ENCODE assay signal across 8 cellular contexts in the genomic region with DNA sequence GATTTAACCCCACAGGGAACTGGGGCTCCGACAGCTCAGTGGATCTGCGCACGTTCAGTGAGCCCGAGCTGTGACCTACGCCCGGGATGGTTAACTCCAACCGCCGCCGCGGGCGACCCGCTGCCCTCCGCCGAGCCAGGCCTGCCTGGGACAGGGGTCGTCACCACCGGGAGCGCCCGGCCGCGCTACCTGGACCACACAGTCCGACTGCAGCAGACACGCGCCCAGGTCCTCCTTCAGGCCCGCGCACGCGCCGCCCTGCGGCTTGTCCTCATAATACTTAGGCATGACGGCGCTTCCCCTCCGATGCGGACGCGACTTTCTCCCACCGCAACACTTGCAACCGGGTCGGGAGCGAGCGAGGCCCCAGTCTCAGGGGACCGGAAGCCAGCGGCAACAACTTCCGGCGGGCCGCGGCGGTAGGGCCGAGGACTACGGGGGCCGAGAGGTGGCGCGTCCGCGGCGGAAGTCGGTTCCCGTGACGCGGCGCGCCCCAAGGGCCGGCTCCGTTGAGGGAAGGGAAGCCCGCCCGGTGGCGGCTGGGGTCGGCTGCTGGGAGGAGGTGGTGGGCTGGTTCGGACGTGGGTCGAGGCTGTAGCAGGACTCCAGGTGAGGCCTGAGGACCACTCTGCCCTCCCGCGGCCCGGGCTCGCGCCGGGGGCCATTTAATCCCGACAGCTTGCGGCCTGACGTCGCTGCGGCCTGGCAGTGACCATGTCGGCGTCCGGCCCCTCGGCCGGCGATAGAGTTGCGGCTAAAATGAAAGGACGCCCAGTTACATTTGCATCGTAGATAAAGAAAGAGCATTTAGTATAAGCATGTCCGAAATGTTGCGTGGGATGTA.
A peak's percentile ranks its signal among the peaks of the same experiment; 100 is the strongest.
DNase-seq lines count a peak whose midpoint lies in the region; ATAC-seq and TF ChIP-seq lines count a peak whose summit lies in the region.

A gene with protein sequence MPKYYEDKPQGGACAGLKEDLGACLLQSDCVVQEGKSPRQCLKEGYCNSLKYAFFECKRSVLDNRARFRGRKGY (minus strand): TSS at position 395 of the 844 bp plus-strand sequence. CDS start 107 bp downstream, at position 288.
TSS of gene UNC50 (plus strand) at position 472 of the 844 bp plus-strand sequence. CDS start 1,171 bp downstream, outside the sequence.

- peak; percentile 3 for TF ChIP-seq CTCF in astrocyte of the cerebellum (IDR thresholded peaks at IDR 0.05; ENCODE audit: low read depth, low read length, missing control alignments)

- H3K4me3 ChIP-seq in astrocyte of the cerebellum (ENCODE audit: low read depth, low read length): peak within 1 kb of the TSS; percentile 86

- peak; percentile 94 for ATAC-seq in GM18511 (IDR thresholded peaks at IDR 0.05; ENCODE audit: unreplicated experiment)
- peak; percentile 82 for ATAC-seq in HG03025 (IDR thresholded peaks at IDR 0.05; ENCODE audit: low FRiP score, unreplicated experiment)

- in situ Hi-C loops in astrocyte of the cerebellum (cut with HindIII; ENCODE audit: low sequenced_read_pairs): no loop called here

- DNase-seq in NCI-H2081 (lab: John Stamatoyannopoulos, UW) (peak; percentile 82 to 90), T-helper 9 cell (peak; percentile 84), astrocyte of the cerebellum (ENCODE audit: low read depth) (peak; percentile 68), hippocampal formation (lab: John Stamatoyannopoulos, UW) (peak; percentile 79 to 81), retina (peak; percentile 98), cortex of kidney (lab: John Stamatoyannopoulos, UW) (no peak)
